In genomic region chr3:42749753-42750231, GRCh38 we compare ENCODE assay signal across 8 cellular contexts. TPM values are rescaled to one million over a fixed set of nuclear protein-coding genes. Genes with fewer than 3 reads are reported as not detected.
DNase-seq lines count a peak whose midpoint lies in the region; ATAC-seq and TF ChIP-seq lines count a peak whose summit lies in the region.
"Had no signal": no experiment of that assay in that cellular context is flagged by ENCODE, and none has a peak within 500 bp of the region (broad histone marks: within the 10 kb centered on the region; RNA-seq: fewer than 3 reads in every experiment).

No MANE protein-coding gene starts in this region.

- DNase-seq in GM23248 (peak; percentile 57), Panc1 (ENCODE audit: low read depth, low spot score) (no peak), fibroblast of peridontal ligament (ENCODE audit: extremely low read depth) (peak; percentile 35), NCI-H510A (lab: John Stamatoyannopoulos, UW) (no peak)

- intact Hi-C loops in Panc1 (cut with micrococcal nuclease; ENCODE audit: unreplicated experiment), result no loop called here

- WGBS in GM23248 (ENCODE audit: low coverage in 1 of 2, low lambda C conversion rate in 2 of 2, missing lambda C conversion rate in 2 of 2), 2 experiments, result 43% methylated on average over 10 of the region's 10 CpGs

- no peaks in the 10 kb centered on the region for H3F3A ChIP-seq in GM23248 (ENCODE audit: insufficient read depth)

- 0 out of 2 replicates have a peak, but pooled peaks cover 8% of the 10 kb centered on the region for H3K4me1 ChIP-seq in GM23248 (ENCODE audit: insufficient read depth)
- H3K4me1 ChIP-seq in Panc1 (ENCODE audit: control insufficient read depth, insufficient read depth, low read length), result no peaks in the 10 kb centered on the region
- peaks cover 18% of the 10 kb centered on the region for H3K4me1 ChIP-seq in parathyroid adenoma

- H4K20me1 ChIP-seq in GM23248 (ENCODE audit: insufficient read depth), result no peaks in the 10 kb centered on the region

- no peak overlapping the region for H3K9ac ChIP-seq in GM23248
- no peak overlapping the region for H3K9ac ChIP-seq in parathyroid adenoma

- in situ Hi-C loops in GM23248 (cut with MboI), result no loop called here
- in situ Hi-C loops in Panc1 (cut with HindIII; ENCODE audit: low pct_unique_long_range_greater_than_20kb, low sequenced_read_pairs), result no loop called here

- no peak overlapping the region for H3K27ac ChIP-seq in GM23248
- H3K27ac ChIP-seq in Panc1 (ENCODE audit: low read length), result no peak overlapping the region
- H3K27ac ChIP-seq in parathyroid adenoma, result no peak overlapping the region
- H3K27ac ChIP-seq: SK-N-MC had no signal

- H3K27me3 ChIP-seq in GM23248 (replicated peaks; ENCODE audit: insufficient read depth) (no peaks in the 10 kb centered on the region), Panc1 (ENCODE audit: control insufficient read depth, insufficient read depth, low read length) (no peaks in the 10 kb centered on the region), parathyroid adenoma (ENCODE audit: control insufficient read depth, insufficient read depth, low read length) (no peaks in the 10 kb centered on the region)

- peak; percentile 51 for TF ChIP-seq CTCF in Panc1 (IDR thresholded peaks at IDR 0.05)
- peak; percentile 44 for TF ChIP-seq CTCF in parathyroid adenoma (IDR thresholded peaks at IDR 0.05)

- POLR2A ChIA-PET in Panc1 (lab: Charles Lee), result no interaction called here

- H3K79me2 ChIP-seq in GM23248 (ENCODE audit: insufficient read depth) (no peaks in the 10 kb centered on the region), parathyroid adenoma (no peaks in the 10 kb centered on the region)

- H3K4me3 ChIP-seq in GM23248 (no peak overlapping the region), Panc1 (ENCODE audit: low read depth in 2 of 2, low read length in 2 of 2) (no peak overlapping the region), parathyroid adenoma (ENCODE audit: low read depth, low read length) (no peak overlapping the region)
- H3K4me3 ChIP-seq: SK-N-MC had no signal

- no TSS peak for BruUV-seq in Panc1 (replicated peaks; lab: Mats Ljungman, UMichigan)

- CTCF ChIA-PET in Panc1 (lab: Charles Lee), result no interaction called here

- no peaks in the 10 kb centered on the region for H3K9me2 ChIP-seq in GM23248 (ENCODE audit: insufficient read depth)

- H3K4me2 ChIP-seq in GM23248 (ENCODE audit: unreplicated experiment) (no peak overlapping the region), parathyroid adenoma (ENCODE audit: low read length) (no peak overlapping the region)

- no peaks in the 10 kb centered on the region for H3K9me3 ChIP-seq in GM23248 (ENCODE audit: low read depth)
- H3K9me3 ChIP-seq in Panc1 (ENCODE audit: control insufficient read depth, insufficient read depth, low read depth, low read length), result no peaks in the 10 kb centered on the region
- H3K9me3 ChIP-seq in parathyroid adenoma (ENCODE audit: control insufficient read depth, low read length), result no peaks in the 10 kb centered on the region

- no peak overlapping the region for H2AFZ ChIP-seq in GM23248
- H2AFZ ChIP-seq in parathyroid adenoma, result no peak overlapping the region

- H3K36me3 ChIP-seq in GM23248 (ENCODE audit: low read depth) (no peaks in the 10 kb centered on the region), Panc1 (ENCODE audit: control insufficient read depth, insufficient read depth, low read length) (no peaks in the 10 kb centered on the region), parathyroid adenoma (ENCODE audit: control insufficient read depth, insufficient read depth, low read length) (no peaks in the 10 kb centered on the region)

- ATAC-seq in Panc1 (0 out of 2 replicates have a peak, but pooled peaks have one; percentile 48), HG03354 (IDR thresholded peaks at IDR 0.05; ENCODE audit: poor library complexity, severe bottlenecking, unreplicated experiment) (no peak), GM21825 (IDR thresholded peaks at IDR 0.05; ENCODE audit: unreplicated experiment) (no peak)

RNA-seq across cellular contexts. Expression of gene CCDC13, which starts 23.3 kb away (rescaled TPM):
- total RNA-seq in GM23248 (2014; rRNA removed; shearing (Covaris generic)), result 0.22 and 1.3 TPM in 2 replicates
- polyA plus RNA-seq in GM23248 (2016; fragmentation: Nextera tagmentation; extraction: Ambion mirVana), result 0.41 and 1.1 TPM in 2 replicates
- total RNA-seq in Panc1 (2021; ENCODE audit: unreplicated experiment), result 0.82 TPM
- polyA plus RNA-seq in Panc1 (2012; ENCODE audit: insufficient read length), result 0.61 TPM

RNA-seq across cellular contexts. Expression of gene HHATL, which starts 47.2 kb away (rescaled TPM):
- total RNA-seq in GM23248 (2014; rRNA removed; shearing (Covaris generic)), result not detected in 2 replicates
- polyA plus RNA-seq in GM23248 (2016; fragmentation: Nextera tagmentation; extraction: Ambion mirVana), result not detected in 2 replicates
- not detected for total RNA-seq in Panc1 (2021; ENCODE audit: unreplicated experiment)
- not detected for polyA plus RNA-seq in Panc1 (2012; ENCODE audit: insufficient read length)

RNA-seq across cellular contexts. Expression of gene HIGD1A, which starts 54.5 kb away (rescaled TPM):
- total RNA-seq in GM23248 (2014; rRNA removed; shearing (Covaris generic)), result 154 and 173 TPM in 2 replicates
- 211 and 217 TPM in 2 replicates for polyA plus RNA-seq in GM23248 (2016; fragmentation: Nextera tagmentation; extraction: Ambion mirVana)
- total RNA-seq in Panc1 (2021; ENCODE audit: unreplicated experiment), result 74.6 TPM
- 53.1 TPM for polyA plus RNA-seq in Panc1 (2012; ENCODE audit: insufficient read length)

RNA-seq across cellular contexts. Expression of gene ACKR2, which starts 59.5 kb away (rescaled TPM):
- 0.11 TPM in 1 of 2 replicates, not detected in the other for total RNA-seq in GM23248 (2014; rRNA removed; shearing (Covaris generic))
- polyA plus RNA-seq in GM23248 (2016; fragmentation: Nextera tagmentation; extraction: Ambion mirVana), result 0.23 and 0.32 TPM in 2 replicates
- not detected for total RNA-seq in Panc1 (2021; ENCODE audit: unreplicated experiment)
- polyA plus RNA-seq in Panc1 (2012; ENCODE audit: insufficient read length), result 0.19 TPM

Comparison
In these comparisons a context has a peak if more than half of its experiments do, and no peak if none do; other contexts are left out.
1. DNase-seq: peak in GM23248 (single experiment) and fibroblast of peridontal ligament (single experiment); none in Panc1 (single experiment) and NCI-H510A (single experiment).